Comparison of ENCODE assay signal across 1 cellular context in genomic region chr17:78337244-78338109, GRCh38.
TF ChIP-seq lines count a peak whose summit lies in the region.

No MANE protein-coding gene starts in this region.

TF ChIP-seq in HepG2, 621 proteins besides CTCF, POLR2A, EP300 and RAD21:
- peak; percentile 69 for TF ChIP-seq FOSL2 (CRISPR knock-in tag; IDR thresholded peaks at IDR 0.05)
- peak; percentile 56; the same call in 1 of the 2 replicates for TF ChIP-seq CEBPB (IDR thresholded peaks at IDR 0.05; ENCODE audit: borderline replicate concordance, low read depth, low read length)
- no peak for TF ChIP-seq E2F2 (CRISPR knock-in tag; IDR thresholded peaks at IDR 0.05; ENCODE audit: borderline replicate concordance)
